In genomic region chr5:37988454-37989046, GRCh38 we compare ENCODE assay signal across 1 cellular context.
TF ChIP-seq lines count a peak whose summit lies in the region.

No MANE protein-coding gene starts in this region.

TF ChIP-seq in HepG2, 621 proteins besides CTCF, POLR2A, EP300 and RAD21 (continued from another document and continues in another):
- TF ChIP-seq MBNL3 (CRISPR knock-in tag; conservative IDR thresholded peaks at IDR 0.05) = no peak
- TF ChIP-seq E2F1 (CRISPR knock-in tag; IDR thresholded peaks at IDR 0.05) = no peak
- TF ChIP-seq SP4 (CRISPR knock-in tag; IDR thresholded peaks at IDR 0.05) = no peak
- TF ChIP-seq RCOR2 (CRISPR knock-in tag; IDR thresholded peaks at IDR 0.05) = peak; percentile 46; the same call in 1 of the 2 replicates
- no peak for TF ChIP-seq ESRRA (CRISPR knock-in tag; IDR thresholded peaks at IDR 0.05; ENCODE audit: low read depth)
- TF ChIP-seq BCL3 (CRISPR knock-in tag; IDR thresholded peaks at IDR 0.05) = no peak
- no peak for TF ChIP-seq PAX8 (CRISPR knock-in tag; IDR thresholded peaks at IDR 0.05; ENCODE audit: borderline replicate concordance)
- TF ChIP-seq, protein P1, sequence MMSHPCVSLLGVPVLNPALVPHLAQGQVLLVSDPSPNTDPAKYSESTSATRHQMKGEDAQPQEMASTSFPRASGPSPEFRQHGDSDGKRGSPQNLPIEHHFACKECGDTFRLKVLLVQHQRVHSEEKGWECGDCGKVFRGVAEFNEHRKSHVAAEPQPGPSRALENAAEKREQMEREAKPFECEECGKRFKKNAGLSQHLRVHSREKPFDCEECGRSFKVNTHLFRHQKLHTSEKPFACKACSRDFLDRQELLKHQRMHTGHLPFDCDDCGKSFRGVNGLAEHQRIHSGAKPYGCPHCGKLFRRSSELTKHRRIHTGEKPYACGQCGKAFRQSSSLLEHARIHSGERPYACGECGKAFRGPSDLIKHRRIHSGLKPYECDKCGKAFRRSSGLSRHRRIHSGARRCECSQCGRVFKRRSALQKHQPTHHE (CRISPR knock-in tag; IDR thresholded peaks at IDR 0.05; ENCODE audit: borderline replicate concordance) = no peak
- no peak for TF ChIP-seq IKZF1 (IDR thresholded peaks at IDR 0.05)
- TF ChIP-seq ZNF879 (CRISPR knock-in tag; IDR thresholded peaks at IDR 0.05) = no peak
- no peak for TF ChIP-seq MATR3 (CRISPR knock-in tag; IDR thresholded peaks at IDR 0.05)
- TF ChIP-seq SATB2 (CRISPR knock-in tag; IDR thresholded peaks at IDR 0.05) = no peak
- TF ChIP-seq MXI1 (IDR thresholded peaks at IDR 0.05; ENCODE audit: borderline replicate concordance, low read depth, low read length) = no peak
- peak; percentile 80 for TF ChIP-seq SOX5 (CRISPR knock-in tag; IDR thresholded peaks at IDR 0.05; ENCODE audit: borderline replicate concordance)
- no peak for TF ChIP-seq ZNF512 (CRISPR knock-in tag; IDR thresholded peaks at IDR 0.05)
- TF ChIP-seq FOXK2 (IDR thresholded peaks at IDR 0.05) = 0 out of 2 replicates have a peak, but pooled peaks have one; percentile 35
- no peak for TF ChIP-seq ZNF569 (CRISPR knock-in tag; IDR thresholded peaks at IDR 0.05; ENCODE audit: borderline replicate concordance)
- no peak for TF ChIP-seq ZNF770 (CRISPR knock-in tag; IDR thresholded peaks at IDR 0.05)
- TF ChIP-seq ZNF296 (CRISPR knock-in tag; conservative IDR thresholded peaks at IDR 0.05) = no peak
- TF ChIP-seq ZNF414 (CRISPR knock-in tag; IDR thresholded peaks at IDR 0.05) = no peak
- 0 out of 2 replicates have a peak, but pooled peaks have one; percentile 14 for TF ChIP-seq TCF7 (IDR thresholded peaks at IDR 0.05; ENCODE audit: low read depth)
- no peak for TF ChIP-seq FOXM1 (CRISPR knock-in tag; IDR thresholded peaks at IDR 0.05)
- peak; percentile 69 for TF ChIP-seq ZGPAT (CRISPR knock-in tag; IDR thresholded peaks at IDR 0.05)
- TF ChIP-seq ZNF138 (CRISPR knock-in tag; IDR thresholded peaks at IDR 0.05; ENCODE audit: low read depth) = no peak
- TF ChIP-seq, protein P2, sequence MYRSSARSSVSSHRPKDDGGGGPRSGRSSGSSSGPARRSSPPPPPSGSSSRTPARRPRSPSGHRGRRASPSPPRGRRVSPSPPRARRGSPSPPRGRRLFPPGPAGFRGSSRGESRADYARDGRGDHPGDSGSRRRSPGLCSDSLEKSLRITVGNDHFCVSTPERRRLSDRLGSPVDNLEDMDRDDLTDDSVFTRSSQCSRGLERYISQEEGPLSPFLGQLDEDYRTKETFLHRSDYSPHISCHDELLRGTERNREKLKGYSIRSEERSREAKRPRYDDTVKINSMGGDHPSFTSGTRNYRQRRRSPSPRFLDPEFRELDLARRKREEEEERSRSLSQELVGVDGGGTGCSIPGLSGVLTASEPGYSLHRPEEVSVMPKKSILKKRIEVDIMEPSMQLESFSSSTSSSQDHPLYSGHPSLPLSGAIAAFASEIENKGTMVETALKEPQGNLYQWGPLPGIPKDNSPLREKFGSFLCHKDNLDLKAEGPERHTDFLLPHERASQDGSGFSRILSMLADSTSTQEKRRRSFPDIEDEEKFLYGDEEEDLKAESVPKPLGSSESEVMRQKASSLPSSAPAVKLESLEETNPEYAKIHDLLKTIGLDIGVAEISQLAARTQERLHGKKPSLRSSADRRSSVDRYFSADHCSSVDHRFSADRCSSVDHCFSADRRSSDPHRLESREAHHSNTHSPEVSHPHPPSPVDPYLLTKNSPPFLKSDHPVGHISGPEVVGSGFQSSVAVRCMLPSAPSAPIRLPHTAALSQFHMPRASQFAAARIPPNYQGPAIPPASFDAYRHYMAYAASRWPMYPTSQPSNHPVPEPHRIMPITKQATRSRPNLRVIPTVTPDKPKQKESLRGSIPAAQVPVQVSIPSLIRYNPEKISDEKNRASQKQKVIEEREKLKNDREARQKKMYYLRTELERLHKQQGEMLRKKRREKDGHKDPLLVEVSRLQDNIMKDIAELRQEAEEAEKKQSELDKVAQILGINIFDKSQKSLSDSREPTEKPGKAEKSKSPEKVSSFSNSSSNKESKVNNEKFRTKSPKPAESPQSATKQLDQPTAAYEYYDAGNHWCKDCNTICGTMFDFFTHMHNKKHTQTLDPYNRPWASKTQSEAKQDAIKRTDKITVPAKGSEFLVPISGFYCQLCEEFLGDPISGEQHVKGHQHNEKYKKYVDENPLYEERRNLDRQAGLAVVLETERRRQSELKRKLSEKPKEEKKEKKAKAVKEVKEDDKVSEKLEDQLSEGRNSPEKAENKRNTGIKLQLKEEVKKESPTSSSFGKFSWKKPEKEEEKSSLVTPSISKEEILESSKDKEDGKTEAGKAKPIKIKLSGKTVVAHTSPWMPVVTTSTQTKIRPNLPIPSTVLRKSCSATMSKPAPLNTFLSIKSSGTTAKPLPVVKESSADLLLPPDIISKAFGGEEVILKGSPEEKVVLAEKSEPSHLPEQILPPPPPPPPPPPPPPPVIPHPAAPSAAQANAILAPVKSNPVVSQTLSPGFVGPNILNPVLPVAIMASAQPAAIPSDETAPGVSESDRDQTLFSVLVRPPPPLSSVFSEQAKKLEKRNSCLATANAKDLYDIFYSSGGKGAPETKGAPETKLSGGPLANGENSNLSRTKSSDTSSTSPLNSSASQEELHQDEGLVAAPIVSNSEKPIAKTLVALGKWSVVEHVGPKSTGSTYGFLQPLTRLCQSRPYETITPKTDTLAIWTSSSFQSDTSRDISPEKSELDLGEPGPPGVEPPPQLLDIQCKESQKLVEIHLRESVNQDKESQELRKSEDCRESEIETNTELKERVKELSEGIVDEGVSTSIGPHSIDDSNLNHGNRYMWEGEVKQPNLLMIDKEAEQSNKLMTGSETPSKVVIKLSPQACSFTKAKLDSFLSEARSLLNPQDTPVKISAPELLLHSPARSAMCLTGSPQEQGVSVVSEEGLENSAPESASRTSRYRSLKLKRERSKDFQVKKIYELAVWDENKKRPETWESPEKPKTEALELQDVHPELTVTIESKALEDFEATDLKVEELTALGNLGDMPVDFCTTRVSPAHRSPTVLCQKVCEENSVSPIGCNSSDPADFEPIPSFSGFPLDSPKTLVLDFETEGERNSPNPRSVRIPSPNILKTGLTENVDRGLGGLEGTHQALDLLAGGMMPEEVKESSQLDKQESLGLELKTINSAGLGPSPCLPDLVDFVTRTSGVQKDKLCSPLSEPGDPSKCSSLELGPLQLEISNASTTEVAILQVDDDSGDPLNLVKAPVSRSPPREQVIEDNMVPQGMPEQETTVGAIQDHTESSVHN (CRISPR knock-in tag; IDR thresholded peaks at IDR 0.05) = no peak
- TF ChIP-seq ZBTB39 (CRISPR knock-in tag; IDR thresholded peaks at IDR 0.05) = no peak
- TF ChIP-seq FOSL2 (CRISPR knock-in tag; IDR thresholded peaks at IDR 0.05) = no peak
- no peak for TF ChIP-seq POLR2G (IDR thresholded peaks at IDR 0.05; ENCODE audit: low read depth, low read length)
- TF ChIP-seq THYN1 (CRISPR knock-in tag; IDR thresholded peaks at IDR 0.05; ENCODE audit: borderline replicate concordance, low read depth) = no peak
- TF ChIP-seq NFE2 (CRISPR knock-in tag; IDR thresholded peaks at IDR 0.05) = 0 out of 2 replicates have a peak, but pooled peaks have one; percentile 28
- no peak for TF ChIP-seq ATM (IDR thresholded peaks at IDR 0.05; ENCODE audit: borderline replicate concordance)
- no peak for TF ChIP-seq ZNF260 (CRISPR knock-in tag; IDR thresholded peaks at IDR 0.05; ENCODE audit: borderline replicate concordance, low read depth)
- no peak; a peak in 1 of 4 replicates for TF ChIP-seq MAFK (conservative IDR thresholded peaks at IDR 0.05 in 1 of 2, IDR thresholded peaks at IDR 0.05 in 1 of 2; ENCODE audit: low read length in 2 of 2)
- TF ChIP-seq ZNF75D (CRISPR knock-in tag; IDR thresholded peaks at IDR 0.05; ENCODE audit: borderline replicate concordance) = no peak
- no peak for TF ChIP-seq CHCHD3 (CRISPR knock-in tag; IDR thresholded peaks at IDR 0.05)
- no peak for TF ChIP-seq CREBL2 (CRISPR knock-in tag; IDR thresholded peaks at IDR 0.05; ENCODE audit: borderline replicate concordance)
- TF ChIP-seq CENPT (CRISPR knock-in tag; IDR thresholded peaks at IDR 0.05; ENCODE audit: low read depth) = no peak
- no peak for TF ChIP-seq HCFC1 (IDR thresholded peaks at IDR 0.05; ENCODE audit: low read depth, low read length)
